In genomic region chr13:45432737-45433380, GRCh38 we compare ENCODE assay signal across 16 cellular contexts.
"Had no signal": no experiment of that assay in that cellular context is flagged by ENCODE, and none has a peak within 500 bp of the region (broad histone marks: within the 10 kb centered on the region; RNA-seq: fewer than 3 reads in every experiment).

No MANE protein-coding gene starts in this region.

- H3K36me3 Mint-ChIP-seq: activated naive CD8-positive, alpha-beta T cell treated with anti-CD3 and anti-CD28 coated beads, Interleukin-2, amount 10 ng/mL, durations not matched to agents 7 days and 5 days; mesothelial cell of epicardium had no signal

- H3K27me3 Mint-ChIP-seq: activated B cell treated with CpG ODN at 0.5 μM for 24 hours had no signal

- H3K9me3 Mint-ChIP-seq: activated B cell treated with CpG ODN at 0.5 μM for 24 hours; activated naive CD8-positive, alpha-beta T cell treated with anti-CD3 and anti-CD28 coated beads, Interleukin-2, amount 10 ng/mL, durations not matched to agents 7 days and 5 days; activated T-helper 1 cell treated with anti-CD3 and anti-CD28 coated beads, Interleukin-12 subunit alpha, Interleukin-12 subunit beta, Interleukin-2, Interleukin-4 antibody, amounts not matched to agents 30 ng/mL and 10 ng/mL and 1 ng/mL, durations not matched to agents 14 hours and 24 hours and 36 hours; mesothelial cell of epicardium; neural crest cell had no signal

- H3K9me3 ChIP-seq: ascending aorta, lower lobe of right lung, ovary, upper lobe of left lung had no signal

- ATAC-seq: lower lobe of right lung had no signal

- H3K4me1 Mint-ChIP-seq: activated B cell treated with CpG ODN at 0.5 μM for 24 hours, mesothelial cell of epicardium had no signal

- H3K27ac Mint-ChIP-seq: activated B cell treated with CpG ODN at 0.5 μM for 24 hours; activated naive CD8-positive, alpha-beta T cell treated with anti-CD3 and anti-CD28 coated beads, Interleukin-2, amount 10 ng/mL, durations not matched to agents 7 days and 5 days; activated T-helper 1 cell treated with anti-CD3 and anti-CD28 coated beads, Interleukin-12 subunit alpha, Interleukin-12 subunit beta, Interleukin-2, Interleukin-4 antibody, amounts not matched to agents 30 ng/mL and 10 ng/mL and 1 ng/mL, durations not matched to agents 14 hours and 24 hours and 36 hours; mesothelial cell of epicardium had no signal

- DNase-seq: activated B cell treated with CpG ODN at 0.5 μM for 24 hours; activated CD4-positive, alpha-beta T cell treated with anti-CD3 and anti-CD28 coated beads, Interleukin-2, amount 50 U/mL, for 1 hour; activated naive CD4-positive, alpha-beta T cell; activated naive CD8-positive, alpha-beta T cell treated with anti-CD3 and anti-CD28 coated beads, Interleukin-2, amount 10 ng/mL, durations not matched to agents 7 days and 5 days; hypothalamus; lower lobe of right lung; ovary; stimulated activated CD4-positive, alpha-beta T cell treated with anti-CD3 and anti-CD28 coated beads, Interleukin-4, amount 100 ng/mL, for 24 hours; stimulated activated naive CD4-positive, alpha-beta T cell; T-helper 2 cell; upper lobe of left lung had no signal

- H3K4me3 ChIP-seq: ascending aorta, lower lobe of right lung, ovary, skin epidermis, upper lobe of left lung had no signal

- H3K27me3 ChIP-seq: ascending aorta, ovary, upper lobe of left lung had no signal

- H3K4me1 ChIP-seq: ascending aorta, lower lobe of right lung, upper lobe of left lung had no signal

- H3K4me3 Mint-ChIP-seq: activated B cell treated with CpG ODN at 0.5 μM for 24 hours; activated naive CD8-positive, alpha-beta T cell treated with anti-CD3 and anti-CD28 coated beads, Interleukin-2, amount 10 ng/mL, durations not matched to agents 7 days and 5 days; activated T-helper 1 cell treated with anti-CD3 and anti-CD28 coated beads, Interleukin-12 subunit alpha, Interleukin-12 subunit beta, Interleukin-2, Interleukin-4 antibody, amounts not matched to agents 30 ng/mL and 10 ng/mL and 1 ng/mL, durations not matched to agents 14 hours and 24 hours and 36 hours; mesothelial cell of epicardium; neural crest cell had no signal

- H3K36me3 ChIP-seq: ascending aorta, lower lobe of right lung, ovary, upper lobe of left lung had no signal

- H3K27ac ChIP-seq: ascending aorta, lower lobe of right lung, skin epidermis, upper lobe of left lung had no signal
